ENCODE assay signal across 25 cellular contexts in the genomic region with DNA sequence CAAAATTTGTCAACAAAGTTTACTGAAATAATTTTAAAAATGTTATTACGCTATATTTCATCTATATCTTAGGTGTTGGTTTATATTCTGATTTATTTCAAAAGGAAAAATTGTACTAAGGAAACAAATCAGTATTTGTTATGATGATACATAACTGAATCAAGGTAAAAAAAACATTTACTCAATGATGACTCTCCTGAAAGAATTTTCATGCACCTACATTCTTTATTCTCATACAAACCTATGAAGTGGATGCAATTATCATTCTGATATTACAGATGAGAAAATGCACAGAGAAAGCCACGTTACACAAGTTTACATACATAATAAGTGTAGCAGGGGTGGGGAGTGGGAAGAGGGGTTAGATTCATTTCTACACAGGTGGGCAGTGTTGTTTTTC.
"Had no signal": no experiment of that assay in that cellular context is flagged by ENCODE, and none has a peak within 500 bp of the region (broad histone marks: within the 10 kb centered on the region; RNA-seq: fewer than 3 reads in every experiment).

No MANE protein-coding gene starts in this region.

- ATAC-seq: natural killer cell; psoas muscle; right cardiac atrium; right lobe of liver; stimulated activated effector memory CD8-positive, alpha-beta T cell treated with anti-CD3 and anti-CD28 coated beads, Interleukin-12 subunit alpha, Interleukin-12 subunit beta, amount 100 ng/mL, for 72 hours; stimulated activated naive B cell treated with anti-CD40 and anti-IgM and Interleukin-4, amounts not matched to agents 10 μg/mL and 1 μg/mL and 100 μg/mL, for 72 hours had no signal

- FAIRE-seq: small intestine, urothelium cell line had no signal

- H3K27me3 ChIP-seq: neural progenitor cell, ovary, right lobe of liver, sigmoid colon, stomach, thyroid gland, tibial nerve, upper lobe of left lung had no signal

- H3K9ac ChIP-seq: neural progenitor cell, parathyroid adenoma had no signal

- H3K36me3 ChIP-seq: neural progenitor cell, ovary, right lobe of liver, sigmoid colon, stomach, thoracic aorta, thyroid gland, tibial nerve, upper lobe of left lung had no signal

- H3K27ac ChIP-seq: neural progenitor cell, ovary, parathyroid adenoma, psoas muscle, right lobe of liver, sigmoid colon, stomach, thoracic aorta, thyroid gland, tibial nerve, upper lobe of left lung had no signal

- H3K9me3 ChIP-seq: ovary, psoas muscle, right lobe of liver, sigmoid colon, stomach, thoracic aorta, thyroid gland, tibial nerve, upper lobe of left lung had no signal

- H3K79me2 ChIP-seq: parathyroid adenoma had no signal

- H3K4me2 ChIP-seq: neural progenitor cell had no signal

- DNase-seq: natural killer cell; occipital lobe; ovary; posterior cingulate gyrus; psoas muscle; right cardiac atrium; right lobe of liver; sigmoid colon; small intestine; stimulated activated CD4-positive, alpha-beta T cell treated with anti-CD3 and anti-CD28 coated beads, Interleukin-15, amount 100 ng/mL, for 24 hours; stimulated activated CD4-positive, alpha-beta T cell treated with anti-CD3 and anti-CD28 coated beads, Interleukin-2, amount 100 ng/mL, for 24 hours; stimulated activated CD4-positive, alpha-beta T cell treated with anti-CD3 and anti-CD28 coated beads, Interleukin-2, amount 100 ng/mL, for 48 hours; stimulated activated CD4-positive, alpha-beta T cell treated with anti-CD3 and anti-CD28 coated beads, Interleukin-4, amount 100 ng/mL, for 24 hours; stimulated activated naive B cell treated with anti-CD40 and anti-IgM and Interleukin-4, amounts not matched to agents 10 μg/mL and 1 μg/mL and 100 μg/mL, for 72 hours; stimulated activated naive CD4-positive, alpha-beta T cell treated with Interleukin-2 at 50 U/mL for 16 hours; stomach; thyroid gland; trophoblast cell; upper lobe of left lung had no signal

- H3K4me1 ChIP-seq: neural progenitor cell, parathyroid adenoma, psoas muscle, right lobe of liver, sigmoid colon, stomach, thyroid gland, tibial nerve, upper lobe of left lung had no signal

- H2AFZ ChIP-seq: neural progenitor cell, parathyroid adenoma had no signal

- H3K4me3 ChIP-seq: neural progenitor cell, ovary, psoas muscle, right lobe of liver, sigmoid colon, stomach, thoracic aorta, thyroid gland, tibial nerve, upper lobe of left lung had no signal
